13 cellular contexts compared by ENCODE assay signal in genomic region chr1:42173961-42174715, GRCh38. TPM values are rescaled to one million over a fixed set of nuclear protein-coding genes. Genes with fewer than 3 reads are reported as not detected.
DNase-seq lines count a peak whose midpoint lies in the region; ATAC-seq, FAIRE-seq and TF ChIP-seq lines count a peak whose summit lies in the region.
"Had no signal": no experiment of that assay in that cellular context is flagged by ENCODE, and none has a peak within 500 bp of the region (broad histone marks: within the 10 kb centered on the region; RNA-seq: fewer than 3 reads in every experiment).

No MANE protein-coding gene starts in this region.

- DNase-seq in astrocyte (ENCODE audit: low read depth) (peak; percentile 20), globus pallidus (ENCODE audit: low spot score) (peak; percentile 21), SIG-M5 (lab: John Stamatoyannopoulos, UW) (no peak)
- DNase-seq in NK-92 treated with Interleukin-12 subunit alpha and Interleukin-12 subunit beta, amount 100 ng/mL, for 24 hours (lab: John Stamatoyannopoulos, UW), result no peak
- DNase-seq: amniotic stem cell had no signal

- H3K27me3 ChIP-seq in ACC112 (ENCODE audit: insufficient read depth, low read length), result no peaks in the 10 kb centered on the region
- H3K27me3 ChIP-seq in astrocyte (ENCODE audit: insufficient read depth, low read length), result no peaks in the 10 kb centered on the region

- no peaks in the 10 kb centered on the region for H3K9me3 ChIP-seq in astrocyte (ENCODE audit: insufficient read depth, low read depth, low read length)

- H3K4me3 Mint-ChIP-seq in astrocyte (ENCODE audit: unreplicated experiment), result no peak overlapping the region
- H3K4me3 Mint-ChIP-seq: CD8-positive, alpha-beta T cell; stimulated activated naive CD8-positive, alpha-beta T cell treated with anti-CD3 and anti-CD28 coated beads, Interleukin-15, Interleukin-2, amounts not matched to agents 100 ng/mL and 50 ng/mL, for 24 hours had no signal

- H3K4me1 ChIP-seq in ACC112 (ENCODE audit: control insufficient read depth, insufficient read depth, low read length, unreplicated experiment) (peaks cover 29% of the 10 kb centered on the region), astrocyte (ENCODE audit: insufficient read depth, low read length) (peaks cover 18% of the 10 kb centered on the region)

- H3K27me3 Mint-ChIP-seq in astrocyte (ENCODE audit: low read depth, unreplicated experiment), result no peaks in the 10 kb centered on the region
- H3K27me3 Mint-ChIP-seq: stimulated activated naive CD8-positive, alpha-beta T cell treated with anti-CD3 and anti-CD28 coated beads, Interleukin-15, Interleukin-2, amounts not matched to agents 100 ng/mL and 50 ng/mL, for 24 hours had no signal

- H3K9me3 Mint-ChIP-seq in astrocyte (ENCODE audit: unreplicated experiment), result no peaks in the 10 kb centered on the region
- H3K9me3 Mint-ChIP-seq: CD8-positive, alpha-beta T cell; stimulated activated naive CD8-positive, alpha-beta T cell treated with anti-CD3 and anti-CD28 coated beads, Interleukin-15, Interleukin-2, amounts not matched to agents 100 ng/mL and 50 ng/mL, for 24 hours had no signal

- ATAC-seq in GM18502 (IDR thresholded peaks at IDR 0.05; ENCODE audit: poor library complexity, unreplicated experiment) (no peak), HG03378 (IDR thresholded peaks at IDR 0.05; ENCODE audit: unreplicated experiment) (no peak)

- H2AFZ ChIP-seq in ACC112 (ENCODE audit: low read length, unreplicated experiment) (no peak overlapping the region), astrocyte (ENCODE audit: low read depth, low read length) (no peak overlapping the region)

- H4K20me1 ChIP-seq in astrocyte (ENCODE audit: insufficient read depth, low read length), result peaks cover 19% of the 10 kb centered on the region

- H3K27ac ChIP-seq in ACC112 (ENCODE audit: low read depth, low read length) (peak overlapping the region; percentile 22), astrocyte (ENCODE audit: low read depth, low read length) (no peak overlapping the region)

- H3K4me2 ChIP-seq in astrocyte (ENCODE audit: low read length), result no peak overlapping the region

- H3K9ac ChIP-seq in astrocyte (ENCODE audit: low read length), result no peak overlapping the region

- H3K4me3 ChIP-seq in ACC112 (ENCODE audit: low read depth, low read length) (no peak overlapping the region), astrocyte (ENCODE audit: insufficient read depth, low read depth, low read length) (no peak overlapping the region)

- FAIRE-seq in astrocyte (lab: Jason Lieb, UNC), result no peak

- H3K27ac Mint-ChIP-seq in astrocyte (ENCODE audit: unreplicated experiment), result no peak overlapping the region
- H3K27ac Mint-ChIP-seq: stimulated activated naive CD8-positive, alpha-beta T cell treated with anti-CD3 and anti-CD28 coated beads, Interleukin-15, Interleukin-2, amounts not matched to agents 100 ng/mL and 50 ng/mL, for 24 hours had no signal

- H3K36me3 ChIP-seq in ACC112 (ENCODE audit: insufficient read depth, low read length) (no peaks in the 10 kb centered on the region), astrocyte (ENCODE audit: insufficient read depth, low read length) (no peaks in the 10 kb centered on the region)

- no peaks in the 10 kb centered on the region for H3K79me2 ChIP-seq in ACC112 (ENCODE audit: control insufficient read depth, insufficient read depth, low read length, unreplicated experiment)
- no peaks in the 10 kb centered on the region for H3K79me2 ChIP-seq in astrocyte (ENCODE audit: insufficient read depth, low read length)

- TF ChIP-seq CTCF in GM12872 (IDR thresholded peaks at IDR 0.05; ENCODE audit: insufficient read depth, low read depth, low read length), result peak; percentile 8; the same call in 1 of the 3 replicates
- TF ChIP-seq CTCF in astrocyte (IDR thresholded peaks at IDR 0.05; ENCODE audit: insufficient read depth, low read depth, low read length), result no peak

- H3K4me1 Mint-ChIP-seq in astrocyte (ENCODE audit: low read depth, unreplicated experiment), result peaks cover 25% of the 10 kb centered on the region

- peaks cover 4% of the 10 kb centered on the region for H3K36me3 Mint-ChIP-seq in astrocyte (ENCODE audit: low read depth, unreplicated experiment)

RNA-seq across cellular contexts. Expression of gene GUCA2A, which starts 9.6 kb away (rescaled TPM):
- total RNA-seq in astrocyte, result not detected in 2 replicates
- total RNA-seq: CD8-positive, alpha-beta T cell; pulmonary artery endothelial cell; SK-MEL-5 had no signal

RNA-seq across cellular contexts. Expression of gene GUCA2B, which starts 20.9 kb away (rescaled TPM):
- not detected in 2 replicates for total RNA-seq in astrocyte
- total RNA-seq: CD8-positive, alpha-beta T cell; pulmonary artery endothelial cell; SK-MEL-5 had no signal

Comparison
In these comparisons a context has a peak if more than half of its experiments do, and no peak if none do; other contexts are left out.
1. DNase-seq: peak in astrocyte (single experiment) and globus pallidus (single experiment); none in SIG-M5 (single experiment) and NK-92 treated with Interleukin-12 subunit alpha and Interleukin-12 subunit beta, amount 100 ng/mL, for 24 hours (single experiment).